Comparison of ENCODE assay signal across 8 cellular contexts in genomic region chr4:89308161-89308500, GRCh38. TPM values are rescaled to one million over a fixed set of nuclear protein-coding genes. Genes with fewer than 3 reads are reported as not detected.
DNase-seq lines count a peak whose midpoint lies in the region; ATAC-seq and TF ChIP-seq lines count a peak whose summit lies in the region.

No MANE protein-coding gene starts in this region.

- CTCF ChIA-PET in activated naive CD4-positive, alpha-beta T cell treated with anti-CD3 and anti-CD28 coated beads, Interleukin-2, amount 10 ng/mL, durations not matched to agents 7 days and 5 days (lab: Charles Lee), result interaction anchor here (0.7 to 1.6 kb wide), 6 partner anchors 9 to 128 kb away, joined by 3 to 7 read pairs (median 6); no protein-coding TSS in a partner anchor

- peak overlapping the region; percentile 52 to 60 for H3K4me3 ChIP-seq in left lung
- peak overlapping the region; percentile 67 to 88 (median 72) for H3K4me3 ChIP-seq in transverse colon

- TF ChIP-seq EP300 in transverse colon (IDR thresholded peaks at IDR 0.05; ENCODE audit: low read depth), result no peak

- ATAC-seq in activated naive CD8-positive, alpha-beta T cell treated with anti-CD3 and anti-CD28 coated beads, Interleukin-2, amount 50 U/mL, for 24 hours, result peak; percentile 14
- ATAC-seq in left lung, result peak; percentile 28

- no peak for TF ChIP-seq POLR2A in transverse colon (IDR thresholded peaks at IDR 0.05)

- in situ Hi-C loops in transverse colon (cut with MboI; ENCODE audit: low pct_ligation_motif_present in 1 of 4, low pct_unique_long_range_greater_than_20kb in 1 of 4, low sequenced_read_pairs in 3 of 4), result no loop called here

- H3K36me3 ChIP-seq in left lung, result no peaks in the 10 kb centered on the region
- H3K36me3 ChIP-seq in transverse colon, result no peaks in the 10 kb centered on the region

- H3K9me3 Mint-ChIP-seq in activated naive CD4-positive, alpha-beta T cell treated with anti-CD3 and anti-CD28 coated beads, Interleukin-2, amount 10 ng/mL, durations not matched to agents 7 days and 5 days, result no peaks in the 10 kb centered on the region
- no peaks in the 10 kb centered on the region for H3K9me3 Mint-ChIP-seq in activated naive CD8-positive, alpha-beta T cell treated with anti-CD3 and anti-CD28 coated beads, Interleukin-2, amount 50 U/mL, for 24 hours

- H3K36me3 Mint-ChIP-seq in activated naive CD4-positive, alpha-beta T cell treated with anti-CD3 and anti-CD28 coated beads, Interleukin-2, amount 10 ng/mL, durations not matched to agents 7 days and 5 days, result peaks cover 29% of the 10 kb centered on the region
- no peaks in the 10 kb centered on the region for H3K36me3 Mint-ChIP-seq in activated naive CD8-positive, alpha-beta T cell treated with anti-CD3 and anti-CD28 coated beads, Interleukin-2, amount 50 U/mL, for 24 hours (ENCODE audit: low read depth)

- H3K9me3 ChIP-seq in left lung, result no peaks in the 10 kb centered on the region
- no peaks in the 10 kb centered on the region for H3K9me3 ChIP-seq in transverse colon

- H3K27me3 Mint-ChIP-seq in activated naive CD4-positive, alpha-beta T cell treated with anti-CD3 and anti-CD28 coated beads, Interleukin-2, amount 10 ng/mL, durations not matched to agents 7 days and 5 days, result peaks cover 4% of the 10 kb centered on the region
- H3K27me3 Mint-ChIP-seq in activated naive CD8-positive, alpha-beta T cell treated with anti-CD3 and anti-CD28 coated beads, Interleukin-2, amount 50 U/mL, for 24 hours, result no peaks in the 10 kb centered on the region

- H3K27ac ChIP-seq in left lung (peak overlapping the region; percentile 54 to 67), transverse colon (peak overlapping the region; percentile 81 to 88 (median 85))

- H3K4me1 ChIP-seq in left lung (peaks cover 0 to 37% of the 10 kb centered on the region in 2 donors), transverse colon (peaks cover 6 to 35% (median 25%) of the 10 kb centered on the region in 4 donors)

- H3K4me1 Mint-ChIP-seq in activated naive CD4-positive, alpha-beta T cell treated with anti-CD3 and anti-CD28 coated beads, Interleukin-2, amount 10 ng/mL, durations not matched to agents 7 days and 5 days, result peaks cover 46% of the 10 kb centered on the region
- peaks cover 54% of the 10 kb centered on the region for H3K4me1 Mint-ChIP-seq in activated naive CD8-positive, alpha-beta T cell treated with anti-CD3 and anti-CD28 coated beads, Interleukin-2, amount 50 U/mL, for 24 hours

- WGBS in transverse colon (ENCODE audit: low coverage in 1 of 2), 2 donors, result 0 to 28% methylated on average over 1 to 6 of the region's 6 CpGs

- intact Hi-C loops in left lung (cut with DNase I), result no loop called here
- intact Hi-C loops in transverse colon (cut with DNase I; ENCODE audit: low total_unique reads), result no loop called here

- no peak for DNase-seq in activated naive CD4-positive, alpha-beta T cell treated with anti-CD3 and anti-CD28 coated beads, Interleukin-2, amount 10 ng/mL, durations not matched to agents 7 days and 5 days
- DNase-seq in activated naive CD4-positive, alpha-beta T cell treated with anti-CD3 and anti-CD28 coated beads, Interleukin-2, amount 50 U/mL, for 16 hours, result no peak
- no peak for DNase-seq in activated naive CD8-positive, alpha-beta T cell treated with anti-CD3 and anti-CD28 coated beads, Interleukin-2, amount 50 U/mL, for 24 hours
- no peak for DNase-seq in left lung
- DNase-seq in transverse colon, result no peak
- DNase-seq in mucosa of gallbladder (ENCODE audit: low spot score), result no peak
- DNase-seq in epidermal melanocyte (ENCODE audit: insufficient read length, low spot score), result no peak
- DNase-seq in stimulated activated CD4-positive, alpha-beta T cell treated with anti-CD3 and anti-CD28 coated beads, Interleukin-15, amount 100 ng/mL, for 24 hours, result no peak

- H3K27me3 ChIP-seq in left lung (peaks cover 0 to 25% of the 10 kb centered on the region in 2 donors), transverse colon (no peaks in the 10 kb centered on the region)

- peak overlapping the region; percentile 88 for H3K27ac Mint-ChIP-seq in activated naive CD4-positive, alpha-beta T cell treated with anti-CD3 and anti-CD28 coated beads, Interleukin-2, amount 10 ng/mL, durations not matched to agents 7 days and 5 days
- peak overlapping the region; percentile 81 for H3K27ac Mint-ChIP-seq in activated naive CD8-positive, alpha-beta T cell treated with anti-CD3 and anti-CD28 coated beads, Interleukin-2, amount 50 U/mL, for 24 hours

- TF ChIP-seq CTCF in left lung (IDR thresholded peaks at IDR 0.05), result no peak
- no peak for TF ChIP-seq CTCF in transverse colon (IDR thresholded peaks at IDR 0.05)

- peak overlapping the region; percentile 86 for H3K4me3 Mint-ChIP-seq in activated naive CD4-positive, alpha-beta T cell treated with anti-CD3 and anti-CD28 coated beads, Interleukin-2, amount 10 ng/mL, durations not matched to agents 7 days and 5 days
- H3K4me3 Mint-ChIP-seq in activated naive CD8-positive, alpha-beta T cell treated with anti-CD3 and anti-CD28 coated beads, Interleukin-2, amount 50 U/mL, for 24 hours, result peak overlapping the region; percentile 86

RNA-seq across cellular contexts. Expression of gene GPRIN3, which starts 0.5 kb away (rescaled TPM):
- 10 to 100 TPM in 1 of 2 donors, 1 to 10 TPM in 1; 9.4 to 14.1 TPM for total RNA-seq in left lung
- 10 to 100 TPM; 10.1 to 21.4 (median 12.8) TPM for total RNA-seq in transverse colon
- total RNA-seq in mucosa of gallbladder, result 15.2 TPM
